15 cellular contexts compared by ENCODE assay signal in genomic region chr17:36186811-36187763, GRCh38. TPM values are rescaled to one million over a fixed set of nuclear protein-coding genes. Genes with fewer than 3 reads are reported as not detected.
A peak's percentile ranks its signal among the peaks of the same experiment; 100 is the strongest.
DNase-seq lines count a peak whose midpoint lies in the region; ATAC-seq and TF ChIP-seq lines count a peak whose summit lies in the region.
"Not testable (repeated sequence)": the region's sequence is repeated elsewhere in the genome, so short reads cannot be mapped to it uniquely, and the experiment has no call there.
"Had no signal": no experiment of that assay in that cellular context is flagged by ENCODE, and none has a peak within 500 bp of the region (broad histone marks: within the 10 kb centered on the region; RNA-seq: fewer than 3 reads in every experiment).

No MANE protein-coding gene starts in this region.

- H3K79me2 ChIP-seq in DND-41 (ENCODE audit: insufficient read depth, low read length); OCI-LY7 (ENCODE audit: insufficient read depth, low read depth, low read length): not testable (repeated sequence)

- H3K27ac Mint-ChIP-seq in activated CD8-positive, alpha-beta T cell treated with anti-CD3 and anti-CD28 coated beads, Interleukin-2, amount 10 ng/mL, durations not matched to agents 7 days and 5 days, result peak overlapping the region; percentile 76
- H3K27ac Mint-ChIP-seq in dendritic cell treated with granulocyte-macrophage colony-stimulating factor and Interleukin-4, amounts not matched to agents 40 ng/mL and 50 ng/mL, for 4 days, result peak overlapping the region; percentile 89
- peak overlapping the region; percentile 82 for H3K27ac Mint-ChIP-seq in stimulated activated naive CD8-positive, alpha-beta T cell treated with anti-CD3 and anti-CD28 coated beads, Interleukin-15, Interleukin-2, amounts not matched to agents 100 ng/mL and 50 ng/mL, for 24 hours

- H3K27ac ChIP-seq in DND-41 (ENCODE audit: low read length) (peak overlapping the region; percentile 91), neutrophil (peak overlapping the region; percentile 93)
- H3K27ac ChIP-seq in OCI-LY7 (ENCODE audit: low read depth, low read length, poor library complexity, severe bottlenecking), result not testable (repeated sequence)

- not testable (repeated sequence) for DNase-seq in DND-41; OCI-LY7 (ENCODE audit: low spot score); activated CD8-positive, alpha-beta T cell treated with anti-CD3 and anti-CD28 coated beads, Interleukin-2, amount 10 ng/mL, durations not matched to agents 7 days and 5 days
- DNase-seq in left lobe of liver (ENCODE audit: low spot score), result peak; percentile 51

- CTCF ChIA-PET in OCI-LY7 (lab: Charles Lee; ENCODE audit: unreplicated experiment), result not testable (repeated sequence)
- CTCF ChIA-PET in activated CD8-positive, alpha-beta T cell treated with anti-CD3 and anti-CD28 coated beads, Interleukin-2, amount 10 ng/mL, durations not matched to agents 7 days and 5 days (lab: Charles Lee), result interaction anchor here (0.9 kb wide), 1 partner anchor 296 kb away, joined by 3 read pairs; no protein-coding TSS in a partner anchor

- not testable (repeated sequence) for TF ChIP-seq CTCF in DND-41 (IDR thresholded peaks at IDR 0.05; ENCODE audit: borderline replicate concordance, extremely low read depth, low read length, poor library complexity, severe bottlenecking); OCI-LY7 (conservative IDR thresholded peaks at IDR 0.05; ENCODE audit: low read length); neutrophil (IDR thresholded peaks at IDR 0.05)

- intact Hi-C loops in OCI-LY7 (cut with micrococcal nuclease; ENCODE audit: unreplicated experiment); dendritic cell treated with granulocyte-macrophage colony-stimulating factor and Interleukin-4, amounts not matched to agents 40 ng/mL and 50 ng/mL, for 4 days (cut with micrococcal nuclease): not testable (repeated sequence)

- not testable (repeated sequence) for H3K36me3 Mint-ChIP-seq in activated CD8-positive, alpha-beta T cell treated with anti-CD3 and anti-CD28 coated beads, Interleukin-2, amount 10 ng/mL, durations not matched to agents 7 days and 5 days (ENCODE audit: low read depth); stimulated activated naive CD8-positive, alpha-beta T cell treated with anti-CD3 and anti-CD28 coated beads, Interleukin-15, Interleukin-2, amounts not matched to agents 100 ng/mL and 50 ng/mL, for 24 hours (ENCODE audit: low read depth)
- H3K36me3 Mint-ChIP-seq in dendritic cell treated with granulocyte-macrophage colony-stimulating factor and Interleukin-4, amounts not matched to agents 40 ng/mL and 50 ng/mL, for 4 days (ENCODE audit: low read depth), result peaks cover 35% of the 10 kb centered on the region

- not testable (repeated sequence) for H4K20me1 ChIP-seq in DND-41 (ENCODE audit: insufficient read depth, low read length); OCI-LY7 (ENCODE audit: insufficient read depth, low read length)

- H3K4me1 ChIP-seq in DND-41 (ENCODE audit: insufficient read depth, low read length) (peaks cover 58% of the 10 kb centered on the region), neutrophil (ENCODE audit: control insufficient read depth in 1 of 2, insufficient read depth in 1 of 2, low read depth in 1 of 2, low read length in 1 of 2) (peaks cover 65 to 87% of the 10 kb centered on the region in 2 experiments)
- not testable (repeated sequence) for H3K4me1 ChIP-seq in OCI-LY7 (ENCODE audit: insufficient read depth, low read length, poor library complexity, severe bottlenecking)

- peaks cover 17% of the 10 kb centered on the region for H3K27me3 Mint-ChIP-seq in activated CD8-positive, alpha-beta T cell treated with anti-CD3 and anti-CD28 coated beads, Interleukin-2, amount 10 ng/mL, durations not matched to agents 7 days and 5 days (ENCODE audit: low read depth)
- not testable (repeated sequence) for H3K27me3 Mint-ChIP-seq in dendritic cell treated with granulocyte-macrophage colony-stimulating factor and Interleukin-4, amounts not matched to agents 40 ng/mL and 50 ng/mL, for 4 days
- H3K27me3 Mint-ChIP-seq in stimulated activated naive CD8-positive, alpha-beta T cell treated with anti-CD3 and anti-CD28 coated beads, Interleukin-15, Interleukin-2, amounts not matched to agents 100 ng/mL and 50 ng/mL, for 24 hours, result peaks cover 68% of the 10 kb centered on the region

- not testable (repeated sequence) for H3K4me2 ChIP-seq in DND-41 (ENCODE audit: insufficient read depth, low read length); OCI-LY7 (ENCODE audit: low read length)

- peak overlapping the region; percentile 52 for H3K9ac ChIP-seq in DND-41 (ENCODE audit: low read depth, low read length)

- not testable (repeated sequence) for BruUV-seq in OCI-LY7 (replicated peaks; lab: Mats Ljungman, UMichigan)

- not testable (repeated sequence) for H3K4me3 ChIP-seq in DND-41 (ENCODE audit: low read depth in 1 of 2, low read length in 2 of 2); OCI-LY7 (ENCODE audit: low read depth, low read length, poor library complexity, severe bottlenecking)
- peak overlapping the region in 1 of 2 experiments; percentile 24 for H3K4me3 ChIP-seq in neutrophil (ENCODE audit: low read depth in 1 of 2, low read length in 1 of 2)

- H3K9me2 ChIP-seq in OCI-LY7 (ENCODE audit: insufficient read depth, low read length), result not testable (repeated sequence)

- not testable (repeated sequence) for H3K9me3 Mint-ChIP-seq in activated CD8-positive, alpha-beta T cell treated with anti-CD3 and anti-CD28 coated beads, Interleukin-2, amount 10 ng/mL, durations not matched to agents 7 days and 5 days (ENCODE audit: insufficient read depth); dendritic cell treated with granulocyte-macrophage colony-stimulating factor and Interleukin-4, amounts not matched to agents 40 ng/mL and 50 ng/mL, for 4 days; stimulated activated naive CD8-positive, alpha-beta T cell treated with anti-CD3 and anti-CD28 coated beads, Interleukin-15, Interleukin-2, amounts not matched to agents 100 ng/mL and 50 ng/mL, for 24 hours

- ATAC-seq in DND-41 (ENCODE audit: insufficient read depth, low read depth); activated CD8-positive, alpha-beta T cell treated with anti-CD3 and anti-CD28 coated beads, Interleukin-2, amount 10 ng/mL, durations not matched to agents 7 days and 5 days: not testable (repeated sequence)
- ATAC-seq in left lobe of liver, result peak; percentile 20

- H2AFZ ChIP-seq in DND-41 (ENCODE audit: low read depth, low read length), result not testable (repeated sequence)
- peak overlapping the region; percentile 40; the same call in 1 of the 2 replicates for H2AFZ ChIP-seq in OCI-LY7 (ENCODE audit: low read length)

- not testable (repeated sequence) for H3K36me3 ChIP-seq in DND-41 (ENCODE audit: insufficient read depth, low read length); OCI-LY7 (ENCODE audit: insufficient read depth, low read length); neutrophil

- POLR2A ChIA-PET in OCI-LY7 (lab: Charles Lee); activated CD8-positive, alpha-beta T cell treated with anti-CD3 and anti-CD28 coated beads, Interleukin-2, amount 10 ng/mL, durations not matched to agents 7 days and 5 days (lab: Charles Lee): not testable (repeated sequence)

- not testable (repeated sequence) for H3K4me3 Mint-ChIP-seq in activated CD8-positive, alpha-beta T cell treated with anti-CD3 and anti-CD28 coated beads, Interleukin-2, amount 10 ng/mL, durations not matched to agents 7 days and 5 days; dendritic cell treated with granulocyte-macrophage colony-stimulating factor and Interleukin-4, amounts not matched to agents 40 ng/mL and 50 ng/mL, for 4 days; stimulated activated naive CD8-positive, alpha-beta T cell treated with anti-CD3 and anti-CD28 coated beads, Interleukin-15, Interleukin-2, amounts not matched to agents 100 ng/mL and 50 ng/mL, for 24 hours

- not testable (repeated sequence) for H3K9me3 ChIP-seq in DND-41 (ENCODE audit: insufficient read depth, low read length, severe bottlenecking); OCI-LY7 (ENCODE audit: low read length); neutrophil

- H3K27me3 ChIP-seq in DND-41 (ENCODE audit: insufficient read depth, low read length, poor library complexity), result not testable (repeated sequence)
- H3K27me3 ChIP-seq in neutrophil, result peaks cover 30% of the 10 kb centered on the region

- peaks cover 48% of the 10 kb centered on the region for H3K4me1 Mint-ChIP-seq in activated CD8-positive, alpha-beta T cell treated with anti-CD3 and anti-CD28 coated beads, Interleukin-2, amount 10 ng/mL, durations not matched to agents 7 days and 5 days (ENCODE audit: low read depth)
- H3K4me1 Mint-ChIP-seq in dendritic cell treated with granulocyte-macrophage colony-stimulating factor and Interleukin-4, amounts not matched to agents 40 ng/mL and 50 ng/mL, for 4 days (ENCODE audit: low read depth), result peaks cover 84% of the 10 kb centered on the region
- H3K4me1 Mint-ChIP-seq in stimulated activated naive CD8-positive, alpha-beta T cell treated with anti-CD3 and anti-CD28 coated beads, Interleukin-15, Interleukin-2, amounts not matched to agents 100 ng/mL and 50 ng/mL, for 24 hours (ENCODE audit: low read depth), result peaks cover 48% of the 10 kb centered on the region

RNA-seq across cellular contexts. Expression of gene CCL3L1, which starts 9.5 kb away (rescaled TPM):
- total RNA-seq in OCI-LY7 (2014; rRNA removed; shearing (Covaris generic)), result 0.10 TPM in 1 of 2 replicates, not detected in the other
- total RNA-seq in OCI-LY7 (2022) (0.44 TPM in 1 of 2 replicates, not detected in the other), left lobe of liver (0.38 TPM)
- under 1 TPM; 0.16 to 0.84 TPM for total RNA-seq in activated CD8-positive, alpha-beta T cell treated with anti-CD3 and anti-CD28 coated beads, Interleukin-2, amount 10 ng/mL, durations not matched to agents 7 days and 5 days
- total RNA-seq: A673, Calu3, H7, LHCN-M2, NCI-H460, PC-3 had no signal

RNA-seq across cellular contexts. Expression of gene TBC1D3B, which starts 10.7 kb away (rescaled TPM):
- 1.5 and 3.0 TPM in 2 replicates for total RNA-seq in OCI-LY7 (2014; rRNA removed; shearing (Covaris generic))
- total RNA-seq in OCI-LY7 (2022) (12.8 and 13.8 TPM in 2 replicates), left lobe of liver (5.7 TPM)
- total RNA-seq in activated CD8-positive, alpha-beta T cell treated with anti-CD3 and anti-CD28 coated beads, Interleukin-2, amount 10 ng/mL, durations not matched to agents 7 days and 5 days, result 1 to 10 TPM; 6.7 to 8.1 TPM
- total RNA-seq: Daoy, H7 had no signal

RNA-seq across cellular contexts. Expression of gene CCL4L2, which starts 23.8 kb away (rescaled TPM):
- 0.50 TPM in 1 of 2 replicates, not detected in the other for total RNA-seq in OCI-LY7 (2014; rRNA removed; shearing (Covaris generic))
- total RNA-seq in OCI-LY7 (2022) (not detected in 2 replicates), left lobe of liver (not detected)
- 1 to 10 TPM; 1.2 to 1.5 TPM for total RNA-seq in activated CD8-positive, alpha-beta T cell treated with anti-CD3 and anti-CD28 coated beads, Interleukin-2, amount 10 ng/mL, durations not matched to agents 7 days and 5 days
- total RNA-seq: A673, Calu3, H7, HFFc6, LHCN-M2, NCI-H460, PC-3 had no signal
